8 cellular contexts compared by ENCODE assay signal in genomic region chr19:34172661-34173144, GRCh38. TPM values are rescaled to one million over a fixed set of nuclear protein-coding genes. Genes with fewer than 3 reads are reported as not detected.
DNase-seq lines count a peak whose midpoint lies in the region; ATAC-seq and TF ChIP-seq lines count a peak whose summit lies in the region.

No MANE protein-coding gene starts in this region.

- H3K27ac Mint-ChIP-seq in activated CD4-positive, alpha-beta memory T cell treated with anti-CD3 and anti-CD28 coated beads, Interleukin-2, amount 10 ng/mL, durations not matched to agents 7 days and 5 days: peak overlapping the region; percentile 98
- peak overlapping the region; percentile 98 for H3K27ac Mint-ChIP-seq in osteocyte (ENCODE audit: unreplicated experiment)

- POLR2A ChIA-PET in activated CD4-positive, alpha-beta memory T cell treated with anti-CD3 and anti-CD28 coated beads, Interleukin-2, amount 10 ng/mL, durations not matched to agents 7 days and 5 days (lab: Charles Lee): interaction anchor here (0.7 to 4.3 kb wide), 25 partner anchors 13 to 996 kb away, joined by 3 to 29 read pairs (median 5); partner anchors contain the start of genes GPI, KCTD15 and UBA2

- H3K27me3 Mint-ChIP-seq in activated CD4-positive, alpha-beta memory T cell treated with anti-CD3 and anti-CD28 coated beads, Interleukin-2, amount 10 ng/mL, durations not matched to agents 7 days and 5 days: no peaks in the 10 kb centered on the region
- peaks cover 6% of the 10 kb centered on the region for H3K27me3 Mint-ChIP-seq in osteocyte (ENCODE audit: unreplicated experiment)

- no peaks in the 10 kb centered on the region for H3K9me3 ChIP-seq in BLaER1 treated with 17β-estradiol and CSF1 and Interleukin-3, amounts not matched to agents 10 nM and 100 nM (replicated peaks in 1 of 11)

- H4K20me1 ChIP-seq in BLaER1 treated with 17β-estradiol and CSF1 and Interleukin-3, amounts not matched to agents 10 nM and 100 nM: peaks cover 44 to 51% (median 46%) of the 10 kb centered on the region in 11 experiments

- peak overlapping the region; percentile 97 to 100 (median 99) for H3K27ac ChIP-seq in BLaER1 treated with 17β-estradiol and CSF1 and Interleukin-3, amounts not matched to agents 10 nM and 100 nM

- peak overlapping the region; percentile 80 to 98 (median 93) for H3K4me2 ChIP-seq in BLaER1 treated with 17β-estradiol and CSF1 and Interleukin-3, amounts not matched to agents 10 nM and 100 nM

- peak overlapping the region; percentile 92 for H3K4me3 Mint-ChIP-seq in activated CD4-positive, alpha-beta memory T cell treated with anti-CD3 and anti-CD28 coated beads, Interleukin-2, amount 10 ng/mL, durations not matched to agents 7 days and 5 days
- peak overlapping the region; percentile 87 for H3K4me3 Mint-ChIP-seq in osteocyte (ENCODE audit: unreplicated experiment)

- H3K4me3 ChIP-seq in BLaER1 treated with 17β-estradiol and CSF1 and Interleukin-3, amounts not matched to agents 10 nM and 100 nM: peak overlapping the region; percentile 88 to 99 (median 97)
- peak overlapping the region; percentile 92 for H3K4me3 ChIP-seq in fibroblast of villous mesenchyme (ENCODE audit: low read depth, low read length)

- H3K36me3 Mint-ChIP-seq in activated CD4-positive, alpha-beta memory T cell treated with anti-CD3 and anti-CD28 coated beads, Interleukin-2, amount 10 ng/mL, durations not matched to agents 7 days and 5 days (ENCODE audit: low read depth): peaks cover 27% of the 10 kb centered on the region
- H3K36me3 Mint-ChIP-seq in osteocyte (ENCODE audit: unreplicated experiment): peaks cover 2% of the 10 kb centered on the region

- peaks cover 47 to 71% (median 64%) of the 10 kb centered on the region in 10 experiments for H3K4me1 ChIP-seq in BLaER1 treated with 17β-estradiol and CSF1 and Interleukin-3, amounts not matched to agents 10 nM and 100 nM

- TF ChIP-seq CTCF in fibroblast of villous mesenchyme (IDR thresholded peaks at IDR 0.05; ENCODE audit: insufficient read depth, low read depth, low read length): no peak
- no peak for TF ChIP-seq CTCF in osteocyte (IDR thresholded peaks at IDR 0.05)

- H3K9ac ChIP-seq in BLaER1 treated with 17β-estradiol and CSF1 and Interleukin-3, amounts not matched to agents 10 nM and 100 nM: peak overlapping the region; percentile 98 to 100 (median 100)

- H3K36me3 ChIP-seq in BLaER1 treated with 17β-estradiol and CSF1 and Interleukin-3, amounts not matched to agents 10 nM and 100 nM: peaks cover 3 to 37% (median 16%) of the 10 kb centered on the region in 11 experiments; a peak in 16 of 22 replicates

- CTCF ChIA-PET in activated CD4-positive, alpha-beta memory T cell treated with anti-CD3 and anti-CD28 coated beads, Interleukin-2, amount 10 ng/mL, durations not matched to agents 7 days and 5 days (lab: Charles Lee): interaction anchor here (1.3 to 1.5 kb wide), 2 partner anchors 174 to 186 kb away, joined by 3 to 7 read pairs; no protein-coding TSS in a partner anchor

- H3K27me3 ChIP-seq in BLaER1 treated with 17β-estradiol and CSF1 and Interleukin-3, amounts not matched to agents 10 nM and 100 nM: no peaks in the 10 kb centered on the region

- peaks cover 46% of the 10 kb centered on the region for H3K4me1 Mint-ChIP-seq in activated CD4-positive, alpha-beta memory T cell treated with anti-CD3 and anti-CD28 coated beads, Interleukin-2, amount 10 ng/mL, durations not matched to agents 7 days and 5 days
- H3K4me1 Mint-ChIP-seq in osteocyte (ENCODE audit: unreplicated experiment): peaks cover 47% of the 10 kb centered on the region

- no peaks in the 10 kb centered on the region for H3K9me3 Mint-ChIP-seq in activated CD4-positive, alpha-beta memory T cell treated with anti-CD3 and anti-CD28 coated beads, Interleukin-2, amount 10 ng/mL, durations not matched to agents 7 days and 5 days
- H3K9me3 Mint-ChIP-seq in osteocyte (ENCODE audit: unreplicated experiment): no peaks in the 10 kb centered on the region

- DNase-seq in activated CD4-positive, alpha-beta memory T cell treated with anti-CD3 and anti-CD28 coated beads, Interleukin-2, amount 10 ng/mL, durations not matched to agents 7 days and 5 days: no peak
- DNase-seq in fibroblast of villous mesenchyme (ENCODE audit: low read depth) (no peak), osteocyte (ENCODE audit: extremely low spot score, unreplicated experiment) (peak; percentile 85), 8988T (no peak)
- no peak for DNase-seq in activated CD8-positive, alpha-beta memory T cell treated with anti-CD3 and anti-CD28 coated beads, Interleukin-2, amount 50 U/mL, for 48 hours

- ATAC-seq in GM19328 (IDR thresholded peaks at IDR 0.05; ENCODE audit: unreplicated experiment) (peak; percentile 29), HG03342 (IDR thresholded peaks at IDR 0.05; ENCODE audit: unreplicated experiment) (peak; percentile 27)

RNA-seq across cellular contexts. Expression of gene LSM14A, which starts 0.4 kb away (rescaled TPM):
- 100 to 1,000 TPM; 120 to 129 TPM for total RNA-seq in activated CD4-positive, alpha-beta memory T cell treated with anti-CD3 and anti-CD28 coated beads, Interleukin-2, amount 10 ng/mL, durations not matched to agents 7 days and 5 days
- total RNA-seq in fibroblast of villous mesenchyme (72.1 and 74.1 TPM in 2 replicates), osteocyte (97.8 and 111 TPM in 2 replicates)
